13 cellular contexts compared by ENCODE assay signal in the genomic region with DNA sequence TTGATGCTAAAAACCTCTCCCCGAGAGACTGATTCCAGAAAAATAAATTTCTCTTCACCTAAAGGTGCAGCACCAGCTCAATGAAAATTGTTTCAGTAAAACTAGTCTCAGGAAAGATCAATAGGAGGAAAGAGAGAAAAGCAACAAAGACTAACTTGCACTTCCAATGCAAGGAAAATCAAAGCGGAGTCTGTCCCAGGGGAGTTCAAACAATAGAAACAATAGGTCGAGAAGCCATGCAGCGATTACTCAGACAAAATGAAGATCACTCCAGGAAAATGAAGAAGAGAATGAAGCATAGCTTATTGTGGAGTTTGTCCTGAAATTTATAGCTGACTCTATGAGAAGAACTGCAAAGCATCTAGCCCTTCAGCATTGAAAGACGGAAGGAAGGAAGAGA.
DNase-seq lines count a peak whose midpoint lies in the region; ATAC-seq and TF ChIP-seq lines count a peak whose summit lies in the region.
"Had no signal": no experiment of that assay in that cellular context is flagged by ENCODE, and none has a peak within 500 bp of the region (broad histone marks: within the 10 kb centered on the region; RNA-seq: fewer than 3 reads in every experiment).

No MANE protein-coding gene starts in this region.

- peak overlapping the region; percentile 10; the same call in 1 of the 2 replicates for H3K27ac Mint-ChIP-seq in WTC11
- no peak overlapping the region for H3K27ac Mint-ChIP-seq in chondrocyte (ENCODE audit: unreplicated experiment)
- H3K27ac Mint-ChIP-seq: CD8-positive, alpha-beta memory T cell had no signal

- no peaks in the 10 kb centered on the region for H3K9me3 ChIP-seq in right atrium auricular region
- H3K9me3 ChIP-seq: BLaER1 had no signal

- H3K27me3 Mint-ChIP-seq in WTC11 (ENCODE audit: low read depth) = no peaks in the 10 kb centered on the region
- H3K27me3 Mint-ChIP-seq in chondrocyte (ENCODE audit: low read depth) = peaks cover 21% of the 10 kb centered on the region

- no peak for ATAC-seq in WTC11
- no peak for ATAC-seq in HG02798 (IDR thresholded peaks at IDR 0.05; ENCODE audit: poor library complexity, unreplicated experiment)

- H3K9me3 Mint-ChIP-seq in WTC11 = no peaks in the 10 kb centered on the region
- no peaks in the 10 kb centered on the region for H3K9me3 Mint-ChIP-seq in chondrocyte (ENCODE audit: low read depth)

- H3K4me1 ChIP-seq in right atrium auricular region = peaks cover 0 to 34% of the 10 kb centered on the region in 2 donors
- H3K4me1 ChIP-seq: BLaER1 had no signal

- POLR2A ChIA-PET in WTC11 (lab: Charles Lee) = no interaction called here

- H3K36me3 Mint-ChIP-seq in WTC11 (no peaks in the 10 kb centered on the region), chondrocyte (ENCODE audit: low read depth) (no peaks in the 10 kb centered on the region)
- H3K36me3 Mint-ChIP-seq: CD8-positive, alpha-beta memory T cell had no signal

- TF ChIP-seq CTCF in right atrium auricular region (IDR thresholded peaks at IDR 0.05) (no peak), WTC11 (IDR thresholded peaks at IDR 0.05) (no peak), fibroblast of the aortic adventitia (IDR thresholded peaks at IDR 0.05; ENCODE audit: insufficient read depth, low read length) (no peak), chondrocyte (IDR thresholded peaks at IDR 0.05) (no peak)

- CTCF ChIA-PET in WTC11 (lab: Charles Lee) = no interaction called here

- DNase-seq in right atrium auricular region (ENCODE audit: low spot score) = no peak
- DNase-seq in cardiac septum (ENCODE audit: low spot score) = no peak
- no peak for DNase-seq in WTC11 (ENCODE audit: low spot score)
- DNase-seq in fibroblast of the aortic adventitia (ENCODE audit: low read depth) = peak; percentile 18
- DNase-seq in cerebellum (ENCODE audit: low spot score) = no peak
- no peak for DNase-seq in chondrocyte (ENCODE audit: low spot score)
- DNase-seq: 8988T; AML-193; CD8-positive, alpha-beta memory T cell; DMS53; GF-D8 had no signal

- H3K4me3 Mint-ChIP-seq in WTC11 = no peak overlapping the region
- no peak overlapping the region for H3K4me3 Mint-ChIP-seq in chondrocyte (ENCODE audit: unreplicated experiment)
- H3K4me3 Mint-ChIP-seq: CD8-positive, alpha-beta memory T cell had no signal

- H3K4me1 Mint-ChIP-seq in WTC11 = peaks cover 23% of the 10 kb centered on the region
- H3K4me1 Mint-ChIP-seq in chondrocyte (ENCODE audit: low read depth) = peaks cover 9% of the 10 kb centered on the region
- H3K4me1 Mint-ChIP-seq: CD8-positive, alpha-beta memory T cell had no signal

- H3K36me3 ChIP-seq in right atrium auricular region = no peaks in the 10 kb centered on the region
- H3K36me3 ChIP-seq: BLaER1 had no signal

- H3K27ac ChIP-seq in right atrium auricular region = peak overlapping the region; percentile 22 to 72
- H3K27ac ChIP-seq: BLaER1 had no signal

- H3K4me3 ChIP-seq in right atrium auricular region (no peak overlapping the region), fibroblast of the aortic adventitia (ENCODE audit: low read depth, low read length) (no peak overlapping the region)
- H3K4me3 ChIP-seq: BLaER1 had no signal

- intact Hi-C loops in cardiac septum (cut with DNase I) = no loop called here

- no peaks in the 10 kb centered on the region for H3K27me3 ChIP-seq in right atrium auricular region
- H3K27me3 ChIP-seq: BLaER1 had no signal

TF ChIP-seq in WTC11, 78 proteins besides CTCF, POLR2A, EP300 and RAD21:
- TF ChIP-seq, protein P1, sequence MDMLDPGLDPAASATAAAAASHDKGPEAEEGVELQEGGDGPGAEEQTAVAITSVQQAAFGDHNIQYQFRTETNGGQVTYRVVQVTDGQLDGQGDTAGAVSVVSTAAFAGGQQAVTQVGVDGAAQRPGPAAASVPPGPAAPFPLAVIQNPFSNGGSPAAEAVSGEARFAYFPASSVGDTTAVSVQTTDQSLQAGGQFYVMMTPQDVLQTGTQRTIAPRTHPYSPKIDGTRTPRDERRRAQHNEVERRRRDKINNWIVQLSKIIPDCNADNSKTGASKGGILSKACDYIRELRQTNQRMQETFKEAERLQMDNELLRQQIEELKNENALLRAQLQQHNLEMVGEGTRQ (CRISPR knock-in tag; IDR thresholded peaks at IDR 0.05) = no peak
- TF ChIP-seq, protein P2, sequence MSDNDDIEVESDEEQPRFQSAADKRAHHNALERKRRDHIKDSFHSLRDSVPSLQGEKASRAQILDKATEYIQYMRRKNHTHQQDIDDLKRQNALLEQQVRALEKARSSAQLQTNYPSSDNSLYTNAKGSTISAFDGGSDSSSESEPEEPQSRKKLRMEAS (CRISPR knock-in tag; IDR thresholded peaks at IDR 0.05) = no peak
- TF ChIP-seq ZNF232 (CRISPR knock-in tag; IDR thresholded peaks at IDR 0.05) (no peak), RELA (CRISPR knock-in tag; IDR thresholded peaks at IDR 0.05; ENCODE audit: borderline replicate concordance) (no peak)
